ENCODE assay signal across 8 cellular contexts in the genomic region with DNA sequence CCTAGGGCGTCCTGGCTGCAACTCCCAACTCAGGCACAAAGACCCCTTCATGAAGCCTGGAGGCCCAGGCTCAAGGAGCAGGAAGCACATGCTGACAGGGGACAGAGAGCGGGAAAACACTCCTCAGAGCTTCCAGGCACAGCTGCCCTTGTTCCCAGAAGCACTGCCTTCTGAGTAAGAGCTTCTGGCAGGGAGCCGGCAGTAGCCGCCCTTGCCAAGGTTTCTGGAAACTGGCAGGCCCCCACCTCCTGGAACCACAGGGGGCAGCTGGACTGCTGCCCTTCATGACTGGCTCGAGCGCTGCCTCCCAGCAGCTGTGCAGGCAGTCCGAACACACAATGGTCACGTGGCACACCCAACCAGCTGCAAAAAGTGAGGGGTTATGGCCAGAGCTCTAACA. TPM values are rescaled to one million over a fixed set of nuclear protein-coding genes. Genes with fewer than 3 reads are reported as not detected.
DNase-seq lines count a peak whose midpoint lies in the region; ATAC-seq and TF ChIP-seq lines count a peak whose summit lies in the region.

No MANE protein-coding gene starts in this region.

- 83% methylated on average over 8 of the region's 8 CpGs for WGBS in hepatocyte (ENCODE audit: low lambda C conversion rate, missing lambda C conversion rate)

- H3K27ac ChIP-seq in ascending aorta: peak overlapping the region; percentile 69 to 83
- peak overlapping the region; percentile 31 for H3K27ac ChIP-seq in hepatocyte
- H3K27ac ChIP-seq in skin epidermis: peak overlapping the region in 19 of 21 experiments; percentile 34 to 91 (median 77)
- no peak overlapping the region for H3K27ac ChIP-seq in foreskin keratinocyte

- H3K4me1 ChIP-seq in ascending aorta (peaks cover 19 to 43% of the 10 kb centered on the region in 2 donors), hepatocyte (ENCODE audit: insufficient read depth) (peaks cover 11% of the 10 kb centered on the region), foreskin keratinocyte (no peaks in the 10 kb centered on the region)

- ATAC-seq in GM21576 (IDR thresholded peaks at IDR 0.05; ENCODE audit: unreplicated experiment) (no peak), HG03378 (IDR thresholded peaks at IDR 0.05; ENCODE audit: unreplicated experiment) (no peak), foreskin keratinocyte (no peak)

- TF ChIP-seq CTCF in HFF-Myc (IDR thresholded peaks at IDR 0.05; ENCODE audit: low read depth, low read length, missing control alignments) (no peak), ascending aorta (IDR thresholded peaks at IDR 0.05) (no peak), hepatocyte (IDR thresholded peaks at IDR 0.05; ENCODE audit: poor library complexity) (no peak), foreskin keratinocyte (conservative IDR thresholded peaks at IDR 0.05) (no peak)

- H3K9me3 ChIP-seq in ascending aorta (no peaks in the 10 kb centered on the region), hepatocyte (ENCODE audit: low read depth) (no peaks in the 10 kb centered on the region)

- intact Hi-C loops in ascending aorta (cut with DNase I): loop anchor here (1.0 to 2.0 kb wide), 3 partner anchors 14 to 65 kb away; no protein-coding TSS in a partner anchor

- no peaks in the 10 kb centered on the region for H3K27me3 ChIP-seq in ascending aorta
- H3K27me3 ChIP-seq in hepatocyte: no peaks in the 10 kb centered on the region
- no peaks in the 10 kb centered on the region for H3K27me3 ChIP-seq in foreskin keratinocyte

- no peak overlapping the region for H3K4me2 ChIP-seq in hepatocyte

- H3K36me3 ChIP-seq in ascending aorta (peaks cover 49 to 81% of the 10 kb centered on the region in 2 donors), hepatocyte (replicated peaks; ENCODE audit: insufficient read depth, low read depth) (no peaks in the 10 kb centered on the region)

- H3K4me3 ChIP-seq in HFF-Myc (replicated peaks; ENCODE audit: low read depth, low read length) (no peak overlapping the region), ascending aorta (no peak overlapping the region), hepatocyte (no peak overlapping the region), skin epidermis (no peak overlapping the region)

- H2AFZ ChIP-seq in hepatocyte: no peak overlapping the region

- H3K79me2 ChIP-seq in hepatocyte: peaks cover 89% of the 10 kb centered on the region

- H3K9me2 ChIP-seq in hepatocyte (replicated peaks; ENCODE audit: insufficient read depth): no peaks in the 10 kb centered on the region

- DNase-seq in HFF-Myc (ENCODE audit: extremely low read depth, low read depth) (peak; percentile 85), ascending aorta (ENCODE audit: low spot score in 2 of 2) (peak; percentile 77 to 97), hepatocyte (ENCODE audit: low spot score) (peak; percentile 67), foreskin keratinocyte (no peak)
- DNase-seq in stimulated activated CD4-positive, alpha-beta T cell treated with anti-CD3 and anti-CD28 coated beads, Interleukin-2, amount 100 ng/mL, for 24 hours: no peak

- H4K20me1 ChIP-seq in hepatocyte (ENCODE audit: insufficient read depth, poor library complexity, severe bottlenecking): peaks cover 88% of the 10 kb centered on the region

RNA-seq across cellular contexts. Expression of a gene that starts 33.6 kb away (rescaled TPM):
- total RNA-seq in ascending aorta: not detected
- 0.36 and 1.6 TPM in 2 replicates for total RNA-seq in hepatocyte
- 3.5 and 3.6 TPM in 2 replicates for polyA plus RNA-seq in hepatocyte
- total RNA-seq in foreskin keratinocyte: 0.10 TPM in 1 of 2 replicates, not detected in the other
- polyA plus RNA-seq in foreskin keratinocyte: 0.06 and 0.12 TPM in 2 replicates

Comparison
In these comparisons a context has a peak if more than half of its experiments do, and no peak if none do; other contexts are left out.
1. DNase-seq: peak in HFF-Myc (single experiment), ascending aorta (2 of 2) and hepatocyte (single experiment); none in foreskin keratinocyte (0 of 2) and stimulated activated CD4-positive, alpha-beta T cell treated with anti-CD3 and anti-CD28 coated beads, Interleukin-2, amount 100 ng/mL, for 24 hours (0 of 2).